In the genomic region with DNA sequence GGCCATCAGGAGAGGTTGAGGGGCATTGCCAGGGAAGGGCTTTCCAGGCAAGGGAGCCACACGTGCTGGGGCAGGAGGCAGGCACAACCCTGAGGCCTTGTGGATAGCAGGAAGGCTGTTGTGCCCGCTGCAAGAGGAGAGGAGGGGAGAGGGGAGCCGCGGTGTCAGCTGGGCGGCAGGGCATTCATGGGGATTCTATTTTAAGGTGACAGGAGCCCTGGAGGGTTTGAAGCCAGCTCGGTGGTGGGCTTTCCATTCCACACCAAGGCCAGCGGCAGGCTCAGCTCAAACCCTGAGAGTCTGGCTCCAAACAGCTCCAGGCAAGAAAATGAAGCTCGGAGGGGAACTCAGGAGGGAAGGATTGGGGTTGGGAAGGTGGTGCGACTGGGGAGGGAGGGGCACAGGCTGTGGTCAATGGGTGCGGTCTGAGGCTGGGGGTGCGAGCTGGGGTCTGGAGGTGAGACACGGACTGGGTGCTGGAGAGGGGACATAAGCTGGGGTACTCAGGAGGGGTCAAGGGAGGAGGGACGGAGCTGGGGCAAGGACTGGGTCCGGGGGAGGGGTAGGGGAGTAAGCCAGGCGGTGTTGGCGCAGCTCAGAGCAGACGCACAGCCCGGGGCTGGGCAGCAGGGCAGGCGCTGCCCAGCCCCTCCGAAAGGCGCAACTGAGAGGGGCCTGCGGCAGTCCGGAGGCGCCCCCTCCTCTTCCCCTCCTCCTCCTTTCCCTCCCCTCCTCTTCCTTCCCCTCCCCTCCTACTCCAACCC, we compare ENCODE assay signal across 8 cellular contexts. TPM values are rescaled to one million over a fixed set of nuclear protein-coding genes. Genes with fewer than 3 reads are reported as not detected.
A peak's percentile ranks its signal among the peaks of the same experiment; 100 is the strongest.
DNase-seq lines count a peak whose midpoint lies in the region; ATAC-seq, FAIRE-seq and TF ChIP-seq lines count a peak whose summit lies in the region.

No MANE protein-coding gene starts in this region.

- no peak overlapping the region for H3K27ac ChIP-seq in rectal smooth muscle tissue (ENCODE audit: low read depth, low read length)

- FAIRE-seq in H54 (lab: Jason Lieb, UNC) = no peak

- CTCF ChIA-PET in activated CD8-positive, alpha-beta T cell treated with anti-CD3 and anti-CD28 coated beads for 36 hours (lab: Charles Lee) = interaction anchor here (0.6 to 4.8 kb wide), 15 partner anchors 9 to 1025 kb away, joined by 3 to 27 read pairs (median 8); partner anchors contain the start of gene MCM2
- CTCF ChIA-PET in GM10248 (lab: Yijun Ruan, JAX) = interaction anchor here (0.7 to 6.3 kb wide), 31 partner anchors 8 to 1081 kb away, joined by 3 to 42 read pairs (median 4); partner anchors contain the start of gene ZXDC

- H3K36me3 ChIP-seq in rectal smooth muscle tissue (ENCODE audit: control insufficient read depth, insufficient read depth, low read length) = no peaks in the 10 kb centered on the region

- POLR2A ChIA-PET in activated CD8-positive, alpha-beta T cell treated with anti-CD3 and anti-CD28 coated beads for 36 hours (lab: Charles Lee) = no interaction called here
- POLR2A ChIA-PET in GM10248 (lab: Yijun Ruan, JAX) = no interaction called here

- no peak overlapping the region for H3K27ac Mint-ChIP-seq in activated CD8-positive, alpha-beta T cell treated with anti-CD3 and anti-CD28 coated beads for 36 hours

- H3K4me1 ChIP-seq in rectal smooth muscle tissue (ENCODE audit: control insufficient read depth, insufficient read depth, low read length) = no peaks in the 10 kb centered on the region

- TF ChIP-seq CTCF in GM10266 (IDR thresholded peaks at IDR 0.05; ENCODE audit: control insufficient read depth, insufficient read depth, low read depth, missing control alignments) (no peak), GM10248 (IDR thresholded peaks at IDR 0.05; ENCODE audit: control extremely low read depth, extremely low read depth, low read depth, missing control alignments) (no peak)
- TF ChIP-seq CTCF in activated CD8-positive, alpha-beta T cell treated with anti-CD3 and anti-CD28 coated beads for 36 hours (IDR thresholded peaks at IDR 0.05) = peak; percentile 11

- no peak overlapping the region for H3K9ac ChIP-seq in rectal smooth muscle tissue (ENCODE audit: low read length)

- ATAC-seq in activated CD8-positive, alpha-beta T cell treated with anti-CD3 and anti-CD28 coated beads for 36 hours = peak; percentile 18
- ATAC-seq in left ventricle myocardium superior (peak; percentile 68), HG02798 (IDR thresholded peaks at IDR 0.05; ENCODE audit: poor library complexity, unreplicated experiment) (no peak), GM21367 (IDR thresholded peaks at IDR 0.05; ENCODE audit: unreplicated experiment) (no peak)

- no peaks in the 10 kb centered on the region for H3K27me3 ChIP-seq in rectal smooth muscle tissue (ENCODE audit: control insufficient read depth, insufficient read depth, low read length)

- intact Hi-C loops in activated CD8-positive, alpha-beta T cell treated with anti-CD3 and anti-CD28 coated beads for 36 hours (cut with micrococcal nuclease) = no loop called here
- intact Hi-C loops in left ventricle myocardium superior (cut with micrococcal nuclease) = no loop called here

- H3K36me3 Mint-ChIP-seq in activated CD8-positive, alpha-beta T cell treated with anti-CD3 and anti-CD28 coated beads for 36 hours (ENCODE audit: low read depth) = no peaks in the 10 kb centered on the region

- peak overlapping the region; percentile 50 for H3K4me3 ChIP-seq in rectal smooth muscle tissue (ENCODE audit: low read length)

- H3K9me3 Mint-ChIP-seq in activated CD8-positive, alpha-beta T cell treated with anti-CD3 and anti-CD28 coated beads for 36 hours = no peaks in the 10 kb centered on the region

- peak overlapping the region; percentile 55 for H3K4me3 Mint-ChIP-seq in activated CD8-positive, alpha-beta T cell treated with anti-CD3 and anti-CD28 coated beads for 36 hours

- DNase-seq in GM10266 (ENCODE audit: extremely low spot score) (peak; percentile 34), left ventricle myocardium superior (peak; percentile 59), H54 (ENCODE audit: insufficient read length, low spot score) (no peak), GM10248 (ENCODE audit: extremely low spot score) (no peak)
- no peak for DNase-seq in activated CD8-positive, alpha-beta T cell treated with anti-CD3 and anti-CD28 coated beads for 36 hours

- no peak for TF ChIP-seq POLR2A in H54 (IDR thresholded peaks at IDR 0.05; ENCODE audit: low read depth, low read length)

- H3K27me3 Mint-ChIP-seq in activated CD8-positive, alpha-beta T cell treated with anti-CD3 and anti-CD28 coated beads for 36 hours = no peaks in the 10 kb centered on the region

- peaks cover 5% of the 10 kb centered on the region for H3K4me1 Mint-ChIP-seq in activated CD8-positive, alpha-beta T cell treated with anti-CD3 and anti-CD28 coated beads for 36 hours (ENCODE audit: low read depth)

RNA-seq across cellular contexts. Expression of gene TPRA1, which starts 43.4 kb away (rescaled TPM):
- 10 to 100 TPM; 26.6 to 28.0 TPM for total RNA-seq in activated CD8-positive, alpha-beta T cell treated with anti-CD3 and anti-CD28 coated beads for 36 hours
- total RNA-seq in left ventricle myocardium superior = 22.8 TPM

RNA-seq across cellular contexts. Expression of gene MCM2, which starts 51.1 kb away (rescaled TPM):
- 100 to 1,000 TPM; 289 to 302 TPM for total RNA-seq in activated CD8-positive, alpha-beta T cell treated with anti-CD3 and anti-CD28 coated beads for 36 hours
- total RNA-seq in left ventricle myocardium superior = 8.7 TPM

Comparison
In these comparisons a context has a peak if more than half of its experiments do, and no peak if none do; other contexts are left out.
1. DNase-seq: peak in GM10266 (single experiment) and left ventricle myocardium superior (single experiment); none in activated CD8-positive, alpha-beta T cell treated with anti-CD3 and anti-CD28 coated beads for 36 hours (single experiment), H54 (single experiment) and GM10248 (single experiment).
2. ATAC-seq: peak in activated CD8-positive, alpha-beta T cell treated with anti-CD3 and anti-CD28 coated beads for 36 hours (single experiment) and left ventricle myocardium superior (single experiment); none in HG02798 (single experiment) and GM21367 (single experiment).
3. RNA of gene MCM2, which starts 51.1 kb away (total RNA-seq): 289 to 302 TPM in activated CD8-positive, alpha-beta T cell treated with anti-CD3 and anti-CD28 coated beads for 36 hours; 8.7 TPM in left ventricle myocardium superior (single experiment); every median in the first group is over 10 times any median in the second.